In genomic region chr19:55379161-55379560, GRCh38 we compare ENCODE assay signal across 13 cellular contexts.
A peak's percentile ranks its signal among the peaks of the same experiment; 100 is the strongest.
DNase-seq lines count a peak whose midpoint lies in the region; ATAC-seq lines count a peak whose summit lies in the region.
"Had no signal": no experiment of that assay in that cellular context is flagged by ENCODE, and none has a peak within 500 bp of the region (broad histone marks: within the 10 kb centered on the region; RNA-seq: fewer than 3 reads in every experiment).

No MANE protein-coding gene starts in this region.

- no peak for ATAC-seq in central memory CD8-positive, alpha-beta T cell (replicated peaks; ENCODE audit: extremely low read depth, poor library complexity, severe bottlenecking)

- peaks cover 2% of the 10 kb centered on the region for H3K36me3 Mint-ChIP-seq in central memory CD8-positive, alpha-beta T cell (ENCODE audit: insufficient read depth)

- DNase-seq in DMS 273 treated with DMSO at 0.1 percent for 48 hours (lab: John Stamatoyannopoulos, UW) (peak; percentile 42), NCI-H69 (lab: John Stamatoyannopoulos, UW) (peak; percentile 28), retina (peak; percentile 33), NCI-H2196 treated with DMSO at 0.1 percent for 48 hours (lab: John Stamatoyannopoulos, UW; ENCODE audit: unreplicated experiment) (no peak)
- DNase-seq in central memory CD8-positive, alpha-beta T cell (ENCODE audit: low spot score in 2 of 2): no peak
- no peak for DNase-seq in activated CD4-positive, alpha-beta T cell treated with anti-CD3 and anti-CD28 coated beads for 1 hour
- DNase-seq in stimulated activated naive CD4-positive, alpha-beta T cell treated with Interleukin-2 at 50 U/mL for 16 hours (lab: John Stamatoyannopoulos, UW): no peak
- DNase-seq: DMS153, KG1, NCI-H146, NCI-H2081, NCI-H510A, SW 1271 had no signal

- H3K27ac Mint-ChIP-seq in central memory CD8-positive, alpha-beta T cell (ENCODE audit: low read depth): peak overlapping the region; percentile 8

- H3K4me1 Mint-ChIP-seq in central memory CD8-positive, alpha-beta T cell: peaks cover 22% of the 10 kb centered on the region

- peaks cover 14% of the 10 kb centered on the region for H3K27me3 Mint-ChIP-seq in central memory CD8-positive, alpha-beta T cell

- no peaks in the 10 kb centered on the region for H3K9me3 Mint-ChIP-seq in central memory CD8-positive, alpha-beta T cell

- no peak overlapping the region for H3K4me3 Mint-ChIP-seq in central memory CD8-positive, alpha-beta T cell

Comparison
In these comparisons a context has a peak if more than half of its experiments do, and no peak if none do; other contexts are left out.
1. DNase-seq: peak in DMS 273 treated with DMSO at 0.1 percent for 48 hours (single experiment), NCI-H69 (single experiment) and retina (single experiment); none in central memory CD8-positive, alpha-beta T cell (0 of 2), activated CD4-positive, alpha-beta T cell treated with anti-CD3 and anti-CD28 coated beads for 1 hour (single experiment), stimulated activated naive CD4-positive, alpha-beta T cell treated with Interleukin-2 at 50 U/mL for 16 hours (single experiment) and NCI-H2196 treated with DMSO at 0.1 percent for 48 hours (single experiment).